1 cellular context compared by ENCODE assay signal in genomic region chr5:176620333-176620981, GRCh38.
TF ChIP-seq lines count a peak whose summit lies in the region.

No MANE protein-coding gene starts in this region.

TF ChIP-seq in HepG2, 621 proteins besides CTCF, POLR2A, EP300 and RAD21:
- TF ChIP-seq DZIP1 (CRISPR knock-in tag; IDR thresholded peaks at IDR 0.05), result no peak
- TF ChIP-seq POLR2AphosphoS2 (IDR thresholded peaks at IDR 0.05; ENCODE audit: low read depth, low read length), result no peak
- TF ChIP-seq, protein P1, sequence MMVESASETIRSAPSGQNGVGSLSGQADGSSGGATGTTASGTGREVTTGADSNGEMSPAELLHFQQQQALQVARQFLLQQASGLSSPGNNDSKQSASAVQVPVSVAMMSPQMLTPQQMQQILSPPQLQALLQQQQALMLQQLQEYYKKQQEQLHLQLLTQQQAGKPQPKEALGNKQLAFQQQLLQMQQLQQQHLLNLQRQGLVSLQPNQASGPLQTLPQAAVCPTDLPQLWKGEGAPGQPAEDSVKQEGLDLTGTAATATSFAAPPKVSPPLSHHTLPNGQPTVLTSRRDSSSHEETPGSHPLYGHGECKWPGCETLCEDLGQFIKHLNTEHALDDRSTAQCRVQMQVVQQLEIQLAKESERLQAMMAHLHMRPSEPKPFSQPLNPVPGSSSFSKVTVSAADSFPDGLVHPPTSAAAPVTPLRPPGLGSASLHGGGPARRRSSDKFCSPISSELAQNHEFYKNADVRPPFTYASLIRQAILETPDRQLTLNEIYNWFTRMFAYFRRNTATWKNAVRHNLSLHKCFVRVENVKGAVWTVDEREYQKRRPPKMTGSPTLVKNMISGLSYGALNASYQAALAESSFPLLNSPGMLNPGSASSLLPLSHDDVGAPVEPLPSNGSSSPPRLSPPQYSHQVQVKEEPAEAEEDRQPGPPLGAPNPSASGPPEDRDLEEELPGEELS (CRISPR knock-in tag; IDR thresholded peaks at IDR 0.05), result no peak
- no peak for TF ChIP-seq ZBTB38 (CRISPR knock-in tag; IDR thresholded peaks at IDR 0.05)
- no peak for TF ChIP-seq ZSCAN29 (CRISPR knock-in tag; conservative IDR thresholded peaks at IDR 0.05)
- TF ChIP-seq, protein P2, sequence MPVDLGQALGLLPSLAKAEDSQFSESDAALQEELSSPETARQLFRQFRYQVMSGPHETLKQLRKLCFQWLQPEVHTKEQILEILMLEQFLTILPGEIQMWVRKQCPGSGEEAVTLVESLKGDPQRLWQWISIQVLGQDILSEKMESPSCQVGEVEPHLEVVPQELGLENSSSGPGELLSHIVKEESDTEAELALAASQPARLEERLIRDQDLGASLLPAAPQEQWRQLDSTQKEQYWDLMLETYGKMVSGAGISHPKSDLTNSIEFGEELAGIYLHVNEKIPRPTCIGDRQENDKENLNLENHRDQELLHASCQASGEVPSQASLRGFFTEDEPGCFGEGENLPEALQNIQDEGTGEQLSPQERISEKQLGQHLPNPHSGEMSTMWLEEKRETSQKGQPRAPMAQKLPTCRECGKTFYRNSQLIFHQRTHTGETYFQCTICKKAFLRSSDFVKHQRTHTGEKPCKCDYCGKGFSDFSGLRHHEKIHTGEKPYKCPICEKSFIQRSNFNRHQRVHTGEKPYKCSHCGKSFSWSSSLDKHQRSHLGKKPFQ (CRISPR knock-in tag; IDR thresholded peaks at IDR 0.05; ENCODE audit: insufficient replicate concordance), result no peak
- no peak for TF ChIP-seq FOXP1 (IDR thresholded peaks at IDR 0.05)
- no peak for TF ChIP-seq FOXP1 (CRISPR knock-in tag; IDR thresholded peaks at IDR 0.05)
- no peak for TF ChIP-seq ESRRA (CRISPR knock-in tag; IDR thresholded peaks at IDR 0.05; ENCODE audit: low read depth)
- no peak for TF ChIP-seq KLF12 (CRISPR knock-in tag; IDR thresholded peaks at IDR 0.05; ENCODE audit: borderline replicate concordance)
- no peak for TF ChIP-seq IKZF4 (CRISPR knock-in tag; IDR thresholded peaks at IDR 0.05; ENCODE audit: borderline replicate concordance, low read depth, not compliant biosample characterization)
- TF ChIP-seq PAX8 (CRISPR knock-in tag; IDR thresholded peaks at IDR 0.05; ENCODE audit: borderline replicate concordance), result no peak
- TF ChIP-seq ZNF280D (CRISPR knock-in tag; IDR thresholded peaks at IDR 0.05), result no peak
- no peak for TF ChIP-seq SP4 (CRISPR knock-in tag; IDR thresholded peaks at IDR 0.05)
- TF ChIP-seq, protein P3, sequence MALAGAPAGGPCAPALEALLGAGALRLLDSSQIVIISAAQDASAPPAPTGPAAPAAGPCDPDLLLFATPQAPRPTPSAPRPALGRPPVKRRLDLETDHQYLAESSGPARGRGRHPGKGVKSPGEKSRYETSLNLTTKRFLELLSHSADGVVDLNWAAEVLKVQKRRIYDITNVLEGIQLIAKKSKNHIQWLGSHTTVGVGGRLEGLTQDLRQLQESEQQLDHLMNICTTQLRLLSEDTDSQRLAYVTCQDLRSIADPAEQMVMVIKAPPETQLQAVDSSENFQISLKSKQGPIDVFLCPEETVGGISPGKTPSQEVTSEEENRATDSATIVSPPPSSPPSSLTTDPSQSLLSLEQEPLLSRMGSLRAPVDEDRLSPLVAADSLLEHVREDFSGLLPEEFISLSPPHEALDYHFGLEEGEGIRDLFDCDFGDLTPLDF (CRISPR knock-in tag; IDR thresholded peaks at IDR 0.05), result no peak
- TF ChIP-seq, protein P4, sequence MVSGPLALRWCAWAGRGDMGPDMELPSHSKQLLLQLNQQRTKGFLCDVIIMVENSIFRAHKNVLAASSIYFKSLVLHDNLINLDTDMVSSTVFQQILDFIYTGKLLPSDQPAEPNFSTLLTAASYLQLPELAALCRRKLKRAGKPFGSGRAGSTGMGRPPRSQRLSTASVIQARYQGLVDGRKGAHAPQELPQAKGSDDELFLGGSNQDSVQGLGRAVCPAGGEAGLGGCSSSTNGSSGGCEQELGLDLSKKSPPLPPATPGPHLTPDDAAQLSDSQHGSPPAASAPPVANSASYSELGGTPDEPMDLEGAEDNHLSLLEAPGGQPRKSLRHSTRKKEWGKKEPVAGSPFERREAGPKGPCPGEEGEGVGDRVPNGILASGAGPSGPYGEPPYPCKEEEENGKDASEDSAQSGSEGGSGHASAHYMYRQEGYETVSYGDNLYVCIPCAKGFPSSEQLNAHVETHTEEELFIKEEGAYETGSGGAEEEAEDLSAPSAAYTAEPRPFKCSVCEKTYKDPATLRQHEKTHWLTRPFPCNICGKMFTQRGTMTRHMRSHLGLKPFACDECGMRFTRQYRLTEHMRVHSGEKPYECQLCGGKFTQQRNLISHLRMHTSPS (CRISPR knock-in tag; IDR thresholded peaks at IDR 0.05; ENCODE audit: low read depth), result no peak
- no peak for TF ChIP-seq SNAPC4 (CRISPR knock-in tag; IDR thresholded peaks at IDR 0.05)
- TF ChIP-seq CAMTA2 (CRISPR knock-in tag; IDR thresholded peaks at IDR 0.05; ENCODE audit: borderline replicate concordance), result no peak
- no peak for TF ChIP-seq GATA4 (IDR thresholded peaks at IDR 0.05; ENCODE audit: borderline replicate concordance, low read depth)
- TF ChIP-seq SRF (IDR thresholded peaks at IDR 0.05; ENCODE audit: low read depth, low read length), result no peak
- no peak for TF ChIP-seq ZNF709 (CRISPR knock-in tag; IDR thresholded peaks at IDR 0.05)
